13 cellular contexts compared by ENCODE assay signal in the genomic region with DNA sequence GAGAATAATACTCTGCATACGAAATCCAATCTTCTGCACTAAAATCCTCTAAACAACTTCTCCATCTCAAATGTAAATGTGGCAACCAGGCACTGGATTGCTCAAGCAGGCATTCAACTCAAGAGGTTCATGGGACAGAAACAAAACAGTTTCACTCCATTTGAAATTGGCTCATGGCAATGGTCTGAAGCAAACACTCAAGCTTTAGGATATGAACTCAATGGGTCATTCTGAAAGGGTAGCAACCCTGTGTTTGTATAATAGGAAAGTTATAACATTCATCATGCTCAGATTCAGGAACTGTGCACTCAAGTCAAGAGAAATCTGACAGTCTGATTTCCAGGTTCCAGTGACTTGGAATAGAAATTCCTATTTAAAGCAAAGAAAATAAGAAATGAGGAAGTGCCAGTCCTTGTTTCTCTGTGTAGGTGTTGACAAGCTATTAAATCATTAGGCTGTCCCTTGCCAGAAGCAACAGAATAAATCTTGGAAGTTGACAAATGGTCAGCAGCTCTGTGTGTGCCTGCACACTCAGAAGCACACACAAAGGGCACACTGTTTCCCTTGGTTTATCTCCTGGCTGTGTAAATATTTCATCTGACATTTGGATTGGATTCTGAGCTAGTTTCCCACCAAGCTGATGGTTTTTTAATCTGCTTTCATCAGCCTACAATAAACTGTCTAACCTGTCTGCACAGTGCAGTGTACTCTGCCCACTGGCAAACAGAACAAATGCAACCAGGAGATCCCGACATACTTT.
A peak's percentile ranks its signal among the peaks of the same experiment; 100 is the strongest.
DNase-seq lines count a peak whose midpoint lies in the region; ATAC-seq, FAIRE-seq and TF ChIP-seq lines count a peak whose summit lies in the region.
"Had no signal": no experiment of that assay in that cellular context is flagged by ENCODE, and none has a peak within 500 bp of the region (broad histone marks: within the 10 kb centered on the region; RNA-seq: fewer than 3 reads in every experiment).

No MANE protein-coding gene starts in this region.

- H3K27me3 Mint-ChIP-seq in progenitor cell of endocrine pancreas = no peaks in the 10 kb centered on the region
- no peaks in the 10 kb centered on the region for H3K27me3 Mint-ChIP-seq in activated T-helper 17 cell treated with anti-CD3 and anti-CD28 coated beads, Interleukin-2, amount 50 U/mL, for 72 hours

- DNase-seq in GM12891 (ENCODE audit: insufficient read length, low spot score) (no peak), NOMO-1 treated with DMSO at 0.1 percent for 48 hours (lab: John Stamatoyannopoulos, UW; ENCODE audit: unreplicated experiment) (peak; percentile 71), fibroblast of peridontal ligament (ENCODE audit: extremely low read depth) (peak; percentile 14), progenitor cell of endocrine pancreas (ENCODE audit: low spot score, unreplicated experiment) (no peak)
- DNase-seq: activated CD4-positive, alpha-beta T cell treated with anti-CD3 and anti-CD28 coated beads, Interleukin-2, amount 50 U/mL, for 4 hours; NCI-H345; RPMI8226; sigmoid colon had no signal

- no peak for TF ChIP-seq CTCF in progenitor cell of endocrine pancreas (IDR thresholded peaks at IDR 0.05; ENCODE audit: unreplicated experiment)

- peaks cover 8% of the 10 kb centered on the region for H3K9me3 Mint-ChIP-seq in progenitor cell of endocrine pancreas (ENCODE audit: low read depth)
- no peaks in the 10 kb centered on the region for H3K9me3 Mint-ChIP-seq in activated T-helper 17 cell treated with anti-CD3 and anti-CD28 coated beads, Interleukin-2, amount 50 U/mL, for 72 hours
- H3K9me3 Mint-ChIP-seq: T-helper 2 cell treated with Interferon-gamma antibody and Interleukin-4, amounts not matched to agents 5 μg/mL and 100 μg/mL, for 36 hours had no signal

- peaks cover 16% of the 10 kb centered on the region for H3K4me1 Mint-ChIP-seq in progenitor cell of endocrine pancreas (ENCODE audit: low read depth)
- H3K4me1 Mint-ChIP-seq in activated T-helper 17 cell treated with anti-CD3 and anti-CD28 coated beads, Interleukin-2, amount 50 U/mL, for 72 hours = no peaks in the 10 kb centered on the region

- H3K4me3 Mint-ChIP-seq in progenitor cell of endocrine pancreas (ENCODE audit: low read depth) = no peak overlapping the region
- H3K4me3 Mint-ChIP-seq in activated T-helper 17 cell treated with anti-CD3 and anti-CD28 coated beads, Interleukin-2, amount 50 U/mL, for 72 hours = no peak overlapping the region
- H3K4me3 Mint-ChIP-seq: T-helper 2 cell treated with Interferon-gamma antibody and Interleukin-4, amounts not matched to agents 5 μg/mL and 100 μg/mL, for 36 hours had no signal

- no peak for FAIRE-seq in GM12891 (lab: Jason Lieb, UNC)

- no peak for TF ChIP-seq POLR2A in GM12891 (IDR thresholded peaks at IDR 0.05; ENCODE audit: low read depth, low read length)

- ATAC-seq in GM18502 (IDR thresholded peaks at IDR 0.05; ENCODE audit: poor library complexity, unreplicated experiment) (no peak), HG03342 (IDR thresholded peaks at IDR 0.05; ENCODE audit: unreplicated experiment) (no peak), HG02852 (IDR thresholded peaks at IDR 0.05; ENCODE audit: unreplicated experiment) (no peak)
- ATAC-seq in activated T-helper 17 cell treated with anti-CD3 and anti-CD28 coated beads, Interleukin-2, amount 50 U/mL, for 72 hours (replicated peaks) = no peak

- peaks cover 2% of the 10 kb centered on the region for H3K36me3 Mint-ChIP-seq in progenitor cell of endocrine pancreas (ENCODE audit: insufficient read depth)
- H3K36me3 Mint-ChIP-seq in activated T-helper 17 cell treated with anti-CD3 and anti-CD28 coated beads, Interleukin-2, amount 50 U/mL, for 72 hours (ENCODE audit: low read depth) = no peaks in the 10 kb centered on the region

- H3K27ac Mint-ChIP-seq in progenitor cell of endocrine pancreas = peak overlapping the region; percentile 33
- no peak overlapping the region for H3K27ac Mint-ChIP-seq in activated T-helper 17 cell treated with anti-CD3 and anti-CD28 coated beads, Interleukin-2, amount 50 U/mL, for 72 hours
- H3K27ac Mint-ChIP-seq: T-helper 2 cell treated with Interferon-gamma antibody and Interleukin-4, amounts not matched to agents 5 μg/mL and 100 μg/mL, for 36 hours had no signal

TF ChIP-seq in GM12891, 5 proteins besides CTCF, POLR2A, EP300 and RAD21:
- TF ChIP-seq TAF1 (IDR thresholded peaks at IDR 0.05; ENCODE audit: low read depth, low read length) (no peak), SPI1 (IDR thresholded peaks at IDR 0.05; ENCODE audit: low read depth, low read length) (peak; percentile 31)

Comparison
In these comparisons a context has a peak if more than half of its experiments do, and no peak if none do; other contexts are left out.
1. DNase-seq: peak in NOMO-1 treated with DMSO at 0.1 percent for 48 hours (single experiment) and fibroblast of peridontal ligament (single experiment); none in GM12891 (single experiment) and progenitor cell of endocrine pancreas (single experiment).